In genomic region chr7:92246363-92247101, GRCh38 we compare ENCODE assay signal across 1 cellular context.
A peak's percentile ranks its signal among the peaks of the same experiment; 100 is the strongest.
TF ChIP-seq lines count a peak whose summit lies in the region.

No MANE protein-coding gene starts in this region.

TF ChIP-seq in HepG2, 621 proteins besides CTCF, POLR2A, EP300 and RAD21 (continued from another document):
- TF ChIP-seq GMEB2 (CRISPR knock-in tag; IDR thresholded peaks at IDR 0.05; ENCODE audit: low read depth) (no peak), FOXO4 (CRISPR knock-in tag; conservative IDR thresholded peaks at IDR 0.05) (0 out of 2 replicates have a peak, but pooled peaks have one; percentile 69), ZNF331 (CRISPR knock-in tag; IDR thresholded peaks at IDR 0.05) (no peak), ARNTL (CRISPR knock-in tag; IDR thresholded peaks at IDR 0.05) (no peak), CBFB (CRISPR knock-in tag; IDR thresholded peaks at IDR 0.05) (no peak), ZSCAN29 (CRISPR knock-in tag; conservative IDR thresholded peaks at IDR 0.05) (0 out of 2 replicates have a peak, but pooled peaks have one; percentile 5), ZNF333 (CRISPR knock-in tag; IDR thresholded peaks at IDR 0.05; ENCODE audit: borderline replicate concordance) (0 out of 2 replicates have a peak, but pooled peaks have one; percentile 8), KLF6 (CRISPR knock-in tag; IDR thresholded peaks at IDR 0.05) (0 out of 2 replicates have a peak, but pooled peaks have one; percentile 10), KMT2A (CRISPR knock-in tag; IDR thresholded peaks at IDR 0.05) (0 out of 2 replicates have a peak, but pooled peaks have one; percentile 56), ZNF737 (CRISPR knock-in tag; IDR thresholded peaks at IDR 0.05; ENCODE audit: borderline replicate concordance) (no peak), ZNF282 (IDR thresholded peaks at IDR 0.05; ENCODE audit: partially characterized antibody) (no peak), PRMT3 (CRISPR knock-in tag; IDR thresholded peaks at IDR 0.05; ENCODE audit: borderline replicate concordance, low read depth) (0 out of 2 replicates have a peak, but pooled peaks have one; percentile 50), DDIT3 (CRISPR knock-in tag; IDR thresholded peaks at IDR 0.05) (no peak), FIP1L1 (IDR thresholded peaks at IDR 0.05; ENCODE audit: borderline replicate concordance, insufficient read depth, low read depth, low read length) (no peak), MXD4 (CRISPR knock-in tag; IDR thresholded peaks at IDR 0.05) (no peak), ZNF20 (CRISPR knock-in tag; IDR thresholded peaks at IDR 0.05) (no peak), MEF2D (CRISPR knock-in tag; IDR thresholded peaks at IDR 0.05) (0 out of 2 replicates have a peak, but pooled peaks have one; percentile 19), SP4 (CRISPR knock-in tag; IDR thresholded peaks at IDR 0.05) (no peak), HNF1B (CRISPR knock-in tag; IDR thresholded peaks at IDR 0.05) (0 out of 2 replicates have a peak, but pooled peaks have one; percentile 41), NPAS2 (CRISPR knock-in tag; IDR thresholded peaks at IDR 0.05; ENCODE audit: borderline replicate concordance) (no peak), HNRNPK (IDR thresholded peaks at IDR 0.05; ENCODE audit: low read depth, low read length, poor library complexity, severe bottlenecking) (no peak), HOXD1 (CRISPR knock-in tag; IDR thresholded peaks at IDR 0.05) (no peak), ZNF605 (CRISPR knock-in tag; IDR thresholded peaks at IDR 0.05) (0 out of 2 replicates have a peak, but pooled peaks have one; percentile 15), CHCHD3 (CRISPR knock-in tag; IDR thresholded peaks at IDR 0.05) (0 out of 2 replicates have a peak, but pooled peaks have one; percentile 5), ZNF274 (CRISPR knock-in tag; IDR thresholded peaks at IDR 0.05) (0 out of 2 replicates have a peak, but pooled peaks have one; percentile 17), ZNF598 (CRISPR knock-in tag; IDR thresholded peaks at IDR 0.05; ENCODE audit: borderline replicate concordance) (peak; percentile 88), FOXJ3 (CRISPR knock-in tag; IDR thresholded peaks at IDR 0.05; ENCODE audit: borderline replicate concordance) (no peak), MXD1 (CRISPR knock-in tag; IDR thresholded peaks at IDR 0.05) (0 out of 2 replicates have a peak, but pooled peaks have one; percentile 18), ZNF572 (CRISPR knock-in tag; IDR thresholded peaks at IDR 0.05) (0 out of 2 replicates have a peak, but pooled peaks have one; percentile 38), MAZ (IDR thresholded peaks at IDR 0.05; ENCODE audit: borderline replicate concordance, low read depth, low read length) (0 out of 2 replicates have a peak, but pooled peaks have one; percentile 3), MAZ (CRISPR knock-in tag; IDR thresholded peaks at IDR 0.05; ENCODE audit: low read depth) (no peak), ZNF792 (CRISPR knock-in tag; IDR thresholded peaks at IDR 0.05) (no peak), ZNF264 (CRISPR knock-in tag; IDR thresholded peaks at IDR 0.05) (no peak), ZNF839 (CRISPR knock-in tag; IDR thresholded peaks at IDR 0.05; ENCODE audit: borderline replicate concordance) (no peak), SALL1 (CRISPR knock-in tag; IDR thresholded peaks at IDR 0.05) (no peak), ZNF292 (CRISPR knock-in tag; IDR thresholded peaks at IDR 0.05; ENCODE audit: borderline replicate concordance, low read depth) (peak; percentile 61; the same call in 1 of the 2 replicates), ETV5 (CRISPR knock-in tag; IDR thresholded peaks at IDR 0.05; ENCODE audit: borderline replicate concordance) (0 out of 2 replicates have a peak, but pooled peaks have one; percentile 10), ZBTB10 (CRISPR knock-in tag; IDR thresholded peaks at IDR 0.05; ENCODE audit: borderline replicate concordance) (no peak), HNRNPL (IDR thresholded peaks at IDR 0.05; ENCODE audit: low read depth, low read length) (no peak), SKIL (CRISPR knock-in tag; IDR thresholded peaks at IDR 0.05; ENCODE audit: borderline replicate concordance) (no peak), ZNF614 (CRISPR knock-in tag; IDR thresholded peaks at IDR 0.05; ENCODE audit: borderline replicate concordance) (no peak), MIER3 (CRISPR knock-in tag; IDR thresholded peaks at IDR 0.05; ENCODE audit: borderline replicate concordance) (no peak), KLF13 (CRISPR knock-in tag; IDR thresholded peaks at IDR 0.05) (0 out of 2 replicates have a peak, but pooled peaks have one; percentile 47), ZSCAN31 (CRISPR knock-in tag; IDR thresholded peaks at IDR 0.05; ENCODE audit: low read depth) (no peak), REL (CRISPR knock-in tag; conservative IDR thresholded peaks at IDR 0.05) (0 out of 2 replicates have a peak, but pooled peaks have one; percentile 19), ARID3A (IDR thresholded peaks at IDR 0.05; ENCODE audit: low read depth, low read length) (no peak), TIGD3 (CRISPR knock-in tag; IDR thresholded peaks at IDR 0.05; ENCODE audit: borderline replicate concordance) (0 out of 2 replicates have a peak, but pooled peaks have one; percentile 30), MED13 (CRISPR knock-in tag; IDR thresholded peaks at IDR 0.05) (no peak), MTA3 (CRISPR knock-in tag; IDR thresholded peaks at IDR 0.05) (no peak)
TF ChIP-seq in HepG2: peak in this region for 20.
